Comparison of ENCODE assay signal across 25 cellular contexts in genomic region chr5:112248643-112249042, GRCh38.
DNase-seq lines count a peak whose midpoint lies in the region; ATAC-seq and TF ChIP-seq lines count a peak whose summit lies in the region.
"Had no signal": no experiment of that assay in that cellular context is flagged by ENCODE, and none has a peak within 500 bp of the region (broad histone marks: within the 10 kb centered on the region; RNA-seq: fewer than 3 reads in every experiment).

No MANE protein-coding gene starts in this region.

- DNase-seq in NCI-H82 (lab: John Stamatoyannopoulos, UW) (peak; percentile 9), NCI-H82 treated with DMSO at 0.1 percent for 48 hours (lab: John Stamatoyannopoulos, UW; ENCODE audit: unreplicated experiment) (no peak), left lung (no peak), type B pancreatic cell (ENCODE audit: extremely low spot score, unreplicated experiment) (no peak), NCI-H446 treated with DMSO at 0.1 percent for 48 hours (lab: John Stamatoyannopoulos, UW) (no peak)
- DNase-seq: Calu3; CD8-positive, alpha-beta memory T cell; DMS153; GOT3; HCEC 1CT; NCI-H1092; NCI-H1436; NCI-H187 treated with DMSO at 0.1 percent for 48 hours; NCI-H2107; NCI-H345; NCI-H524 treated with DMSO at 0.1 percent for 48 hours had no signal

- H3K36me3 ChIP-seq in esophagus (ENCODE audit: control insufficient read depth in 2 of 2, insufficient read depth in 2 of 2, low read length in 1 of 2) (peaks cover 0 to 2% of the 10 kb centered on the region in 2 donors), left lung (no peaks in the 10 kb centered on the region)

- intact Hi-C loops in left lung (cut with DNase I) = no loop called here

- no peaks in the 10 kb centered on the region for H3K9me3 ChIP-seq in esophagus (ENCODE audit: control insufficient read depth in 2 of 2, insufficient read depth in 1 of 2, low read depth in 1 of 2, low read length in 1 of 2)
- H3K9me3 ChIP-seq in left lung = no peaks in the 10 kb centered on the region

- H3K36me3 Mint-ChIP-seq in type B pancreatic cell = peaks cover 9% of the 10 kb centered on the region
- H3K36me3 Mint-ChIP-seq: CD8-positive, alpha-beta memory T cell had no signal

- no peaks in the 10 kb centered on the region for H3K27me3 ChIP-seq in esophagus (ENCODE audit: control insufficient read depth in 1 of 2, insufficient read depth in 2 of 2, low read length in 2 of 2)
- peaks cover 0 to 4% of the 10 kb centered on the region in 2 donors for H3K27me3 ChIP-seq in left lung

- 41 to 56% methylated on average over 2 of the region's 2 CpGs for WGBS in esophagus, 2 donors

- H3K27ac Mint-ChIP-seq in type B pancreatic cell = peak overlapping the region; percentile 75
- H3K27ac Mint-ChIP-seq: CD8-positive, alpha-beta memory T cell had no signal

- H3K4me1 Mint-ChIP-seq in type B pancreatic cell (ENCODE audit: unreplicated experiment) = peaks cover 23% of the 10 kb centered on the region
- H3K4me1 Mint-ChIP-seq: CD8-positive, alpha-beta memory T cell had no signal

- TF ChIP-seq CTCF in left lung (IDR thresholded peaks at IDR 0.05) (no peak), type B pancreatic cell (conservative IDR thresholded peaks at IDR 0.05) (no peak)

- H3K4me1 ChIP-seq in esophagus (ENCODE audit: control insufficient read depth in 2 of 2, insufficient read depth in 2 of 2, low read length in 1 of 2) (peaks cover 0 to 2% of the 10 kb centered on the region in 2 donors), left lung (no peaks in the 10 kb centered on the region)

- peak overlapping the region; percentile 44 for H3K4me3 Mint-ChIP-seq in type B pancreatic cell
- H3K4me3 Mint-ChIP-seq: CD8-positive, alpha-beta memory T cell had no signal

- H3K9me3 Mint-ChIP-seq in type B pancreatic cell = no peaks in the 10 kb centered on the region
- H3K9me3 Mint-ChIP-seq: CD8-positive, alpha-beta memory T cell had no signal

- peak; percentile 57 for ATAC-seq in left lung
- no peak for ATAC-seq in GM18498 (IDR thresholded peaks at IDR 0.05; ENCODE audit: unreplicated experiment)
- no peak for ATAC-seq in GM21367 (IDR thresholded peaks at IDR 0.05; ENCODE audit: unreplicated experiment)
- ATAC-seq: HepG2, K562, Panc1 had no signal

- no peak overlapping the region for H3K4me3 ChIP-seq in esophagus (ENCODE audit: low read depth in 1 of 2, low read length in 2 of 2)
- H3K4me3 ChIP-seq in left lung = no peak overlapping the region
- H3K4me3 ChIP-seq: K562 had no signal

- H3K27ac ChIP-seq in esophagus (ENCODE audit: low read depth in 2 of 2, low read length in 1 of 2) = peak overlapping the region; percentile 31 to 54
- H3K27ac ChIP-seq in left lung = no peak overlapping the region
- H3K27ac ChIP-seq: 22Rv1, C4-2B, HL-60 had no signal

- H3K27me3 Mint-ChIP-seq in type B pancreatic cell = no peaks in the 10 kb centered on the region

Comparison
In these comparisons a context has a peak if more than half of its experiments do, and no peak if none do; other contexts are left out.
1. H3K27ac ChIP-seq: peak in esophagus (2 of 2); none in left lung (0 of 2).